In genomic region chr11:8807544-8808225, GRCh38 we compare ENCODE assay signal across 11 cellular contexts.
A peak's percentile ranks its signal among the peaks of the same experiment; 100 is the strongest.
DNase-seq lines count a peak whose midpoint lies in the region; ATAC-seq and TF ChIP-seq lines count a peak whose summit lies in the region.
"Had no signal": no experiment of that assay in that cellular context is flagged by ENCODE, and none has a peak within 500 bp of the region (broad histone marks: within the 10 kb centered on the region; RNA-seq: fewer than 3 reads in every experiment).

No MANE protein-coding gene starts in this region.

- H3K4me3 ChIP-seq in ACC112 (ENCODE audit: low read depth, low read length) (peak overlapping the region; percentile 89), RWPE2 (ENCODE audit: severe bottlenecking) (peak overlapping the region; percentile 57), fibroblast of mammary gland (ENCODE audit: control insufficient read depth, low read depth, low read length) (peak overlapping the region; percentile 33), neural progenitor cell (no peak overlapping the region)
- H3K4me3 ChIP-seq: A549 had no signal

- peak overlapping the region; percentile 59 for H3K4me2 ChIP-seq in neural progenitor cell
- H3K4me2 ChIP-seq: A549 had no signal

- peak overlapping the region; percentile 95 for H3K4me3 Mint-ChIP-seq in neural progenitor cell
- H3K4me3 Mint-ChIP-seq: activated B cell treated with CpG ODN at 0.5 μM for 24 hours had no signal

- peaks cover 73% of the 10 kb centered on the region for H3K4me1 Mint-ChIP-seq in neural progenitor cell

- H3K9me3 ChIP-seq in RWPE2 (ENCODE audit: severe bottlenecking) (no peaks in the 10 kb centered on the region), neural progenitor cell (ENCODE audit: low read depth) (no peaks in the 10 kb centered on the region)
- H3K9me3 ChIP-seq: A549 had no signal

- no peak for TF ChIP-seq CTCF in RWPE2 (IDR thresholded peaks at IDR 0.05; ENCODE audit: poor library complexity, severe bottlenecking)
- TF ChIP-seq CTCF in fibroblast of mammary gland (conservative IDR thresholded peaks at IDR 0.05; ENCODE audit: control insufficient read depth, insufficient read depth, low read depth, low read length) = no peak
- TF ChIP-seq CTCF in neural progenitor cell (IDR thresholded peaks at IDR 0.05) = no peak

- peaks cover 56% of the 10 kb centered on the region for H3K79me2 ChIP-seq in ACC112 (ENCODE audit: control insufficient read depth, insufficient read depth, low read length, unreplicated experiment)
- peaks cover 7% of the 10 kb centered on the region for H3K79me2 ChIP-seq in neural progenitor cell (ENCODE audit: low read depth)

- DNase-seq in RWPE2 (ENCODE audit: low spot score) (no peak), fibroblast of mammary gland (ENCODE audit: low read depth) (peak; percentile 94), neural progenitor cell (ENCODE audit: low spot score) (no peak)
- DNase-seq: activated B cell treated with CpG ODN at 0.5 μM for 24 hours; effector CD4-positive, alpha-beta T cell had no signal

- H3K27ac Mint-ChIP-seq in neural progenitor cell = peak overlapping the region; percentile 52
- H3K27ac Mint-ChIP-seq: activated B cell treated with CpG ODN at 0.5 μM for 24 hours had no signal

- peak; percentile 49 for ATAC-seq in RWPE2 (ENCODE audit: low read depth)
- ATAC-seq in HG02588 (IDR thresholded peaks at IDR 0.05; ENCODE audit: unreplicated experiment) = no peak
- no peak for ATAC-seq in HG02970 (IDR thresholded peaks at IDR 0.05; ENCODE audit: low FRiP score, unreplicated experiment)
- no peak for ATAC-seq in GM21528 (IDR thresholded peaks at IDR 0.05; ENCODE audit: low FRiP score, unreplicated experiment)
- no peak for ATAC-seq in GM19455 (IDR thresholded peaks at IDR 0.05; ENCODE audit: unreplicated experiment)
- ATAC-seq: A549 had no signal

- H4K20me1 ChIP-seq in neural progenitor cell (ENCODE audit: low read depth) = peaks cover 33% of the 10 kb centered on the region

- H3K36me3 ChIP-seq in ACC112 (ENCODE audit: insufficient read depth, low read length) = no peaks in the 10 kb centered on the region
- H3K36me3 ChIP-seq in RWPE2 (ENCODE audit: low read depth) = peaks cover 5% of the 10 kb centered on the region; the same call in 1 of the 2 replicates
- no peaks in the 10 kb centered on the region for H3K36me3 ChIP-seq in neural progenitor cell

- peaks cover 17% of the 10 kb centered on the region for H3K36me3 Mint-ChIP-seq in neural progenitor cell

- H3K4me1 ChIP-seq in ACC112 (ENCODE audit: control insufficient read depth, insufficient read depth, low read length, unreplicated experiment) (peaks cover 39% of the 10 kb centered on the region), RWPE2 (ENCODE audit: insufficient read depth, poor library complexity, severe bottlenecking) (peaks cover 21% of the 10 kb centered on the region), neural progenitor cell (peaks cover 42% of the 10 kb centered on the region)

- H3K9me3 Mint-ChIP-seq in neural progenitor cell = no peaks in the 10 kb centered on the region
- H3K9me3 Mint-ChIP-seq: activated B cell treated with CpG ODN at 0.5 μM for 24 hours had no signal

- H3K27me3 ChIP-seq in ACC112 (ENCODE audit: insufficient read depth, low read length) = no peaks in the 10 kb centered on the region
- no peaks in the 10 kb centered on the region for H3K27me3 ChIP-seq in RWPE2 (ENCODE audit: insufficient read depth, poor library complexity, severe bottlenecking)
- no peaks in the 10 kb centered on the region for H3K27me3 ChIP-seq in neural progenitor cell

- H3F3A ChIP-seq in neural progenitor cell (ENCODE audit: low read depth) = peaks cover 22% of the 10 kb centered on the region

- H2AFZ ChIP-seq in ACC112 (ENCODE audit: low read length, unreplicated experiment) = peak overlapping the region; percentile 63
- H2AFZ ChIP-seq in neural progenitor cell (replicated peaks) = no peak overlapping the region

- H3K27me3 Mint-ChIP-seq in neural progenitor cell (ENCODE audit: insufficient read depth, low read depth) = no peaks in the 10 kb centered on the region

- H3K27ac ChIP-seq in ACC112 (ENCODE audit: low read depth, low read length) (peak overlapping the region; percentile 76), RWPE2 (ENCODE audit: poor library complexity, severe bottlenecking) (peak overlapping the region; percentile 99), neural progenitor cell (no peak overlapping the region)
- H3K27ac ChIP-seq: A549 had no signal

- no peak overlapping the region for H3K9ac ChIP-seq in neural progenitor cell
